In the genomic region with DNA sequence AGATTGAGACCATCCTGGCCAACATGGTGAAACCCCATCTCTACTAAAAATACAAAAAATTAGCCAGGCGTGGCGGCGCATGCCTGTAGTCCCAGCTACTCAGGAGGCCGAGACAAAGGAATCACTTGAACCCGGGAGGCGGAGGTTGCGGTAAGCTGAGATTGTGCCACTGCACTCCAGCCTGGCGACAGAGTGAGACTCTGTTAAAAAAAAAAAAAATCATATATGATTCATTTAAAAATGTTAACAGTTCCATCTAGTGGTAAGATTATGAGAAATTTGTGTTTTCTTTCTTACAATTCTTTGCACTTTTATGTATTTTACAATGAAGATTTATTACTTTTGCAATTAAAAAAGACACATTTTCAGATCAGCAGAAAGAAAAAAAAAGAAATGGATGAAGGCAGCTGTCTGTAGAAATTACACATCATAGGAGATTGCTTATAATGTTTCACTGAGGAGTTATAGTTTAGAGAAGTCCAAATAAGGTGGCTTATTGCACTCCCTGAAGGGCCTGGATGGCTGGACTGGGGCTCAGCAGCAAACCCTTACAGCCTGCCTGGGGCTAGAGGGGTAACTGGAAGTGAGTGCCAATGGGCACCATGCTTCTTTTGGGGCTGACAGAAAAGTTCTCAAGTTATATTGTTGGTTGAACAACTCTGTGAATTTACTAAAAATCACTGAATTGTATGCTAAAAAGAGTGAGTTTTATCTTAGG, we compare ENCODE assay signal across 14 cellular contexts. TPM values are rescaled to one million over a fixed set of nuclear protein-coding genes. Genes with fewer than 3 reads are reported as not detected.
A peak's percentile ranks its signal among the peaks of the same experiment; 100 is the strongest.
DNase-seq lines count a peak whose midpoint lies in the region; TF ChIP-seq lines count a peak whose summit lies in the region.
"Had no signal": no experiment of that assay in that cellular context is flagged by ENCODE, and none has a peak within 500 bp of the region (broad histone marks: within the 10 kb centered on the region; RNA-seq: fewer than 3 reads in every experiment).

No MANE protein-coding gene starts in this region.

- DNase-seq in NCI-H446 treated with DMSO at 0.1 percent for 48 hours (lab: John Stamatoyannopoulos, UW) (peak; percentile 1), NCI-H446 (lab: John Stamatoyannopoulos, UW) (no peak), NCI-H460 (ENCODE audit: extremely low read depth, low read depth) (peak; percentile 11), cerebellar cortex (ENCODE audit: low spot score) (peak; percentile 18), stromal cell of bone marrow (ENCODE audit: low read depth) (peak; percentile 3), GM20000 (ENCODE audit: low spot score) (no peak), dermis blood vessel endothelial cell (no peak)
- no peak for DNase-seq in effector CD4-positive, alpha-beta T cell
- DNase-seq: activated CD4-positive, alpha-beta T cell treated with anti-CD3 and anti-CD28 coated beads for 4 hours; activated T-cell treated with anti-CD3 and anti-CD28 coated beads, Interleukin-2, amount 50 U/mL, for 4 hours; EL; stimulated activated CD8-positive, alpha-beta memory T cell treated with anti-CD3 and anti-CD28 coated beads, Interleukin-4, amount 100 ng/mL, for 48 hours; uterus had no signal

- TF ChIP-seq CTCF in GM20000 (IDR thresholded peaks at IDR 0.05; ENCODE audit: extremely low read depth, missing control alignments) = no peak

RNA-seq across cellular contexts. Expression of a gene that starts 20.2 kb away (rescaled TPM):
- total RNA-seq in NCI-H460 (2014; rRNA removed; shearing (Covaris generic)) = 0.14 and 0.40 TPM in 2 replicates
- 0.08 and 0.18 TPM in 2 replicates for polyA plus RNA-seq in NCI-H460 (2014; cell fraction: nucleus; rRNA removed)
- total RNA-seq in dermis blood vessel endothelial cell = 0.14 TPM in 1 of 2 replicates, not detected in the other
- total RNA-seq: ascending aorta had no signal

RNA-seq across cellular contexts. Expression of a gene that starts 43.1 kb away (rescaled TPM):
- total RNA-seq in NCI-H460 (2014; rRNA removed; shearing (Covaris generic)) = 79.1 and 83.8 TPM in 2 replicates
- 54.5 and 59.2 TPM in 2 replicates for polyA plus RNA-seq in NCI-H460 (2014; cell fraction: nucleus; rRNA removed)
- 28.9 and 30.3 TPM in 2 replicates for total RNA-seq in dermis blood vessel endothelial cell

Comparison
In these comparisons a context has a peak if more than half of its experiments do, and no peak if none do; other contexts are left out.
1. DNase-seq: peak in NCI-H446 treated with DMSO at 0.1 percent for 48 hours (single experiment), NCI-H460 (single experiment), cerebellar cortex (single experiment) and stromal cell of bone marrow (single experiment); none in NCI-H446 (0 of 2), GM20000 (single experiment), effector CD4-positive, alpha-beta T cell (single experiment) and dermis blood vessel endothelial cell (single experiment).